1 cellular context compared by ENCODE assay signal in genomic region chr4:52713456-52713937, GRCh38.
TF ChIP-seq lines count a peak whose summit lies in the region.

No MANE protein-coding gene starts in this region.

TF ChIP-seq in K562, 482 proteins besides CTCF, POLR2A, EP300 and RAD21:
- 0 out of 2 replicates have a peak, but pooled peaks have one; percentile 20 for TF ChIP-seq BHLHE40 (IDR thresholded peaks at IDR 0.05; ENCODE audit: low read length)
- TF ChIP-seq EGR1 (conservative IDR thresholded peaks at IDR 0.05): peak; percentile 74
- TF ChIP-seq MAX (CRISPR knock-in tag; IDR thresholded peaks at IDR 0.05): peak; percentile 42; the same call in 1 of the 2 replicates
- TF ChIP-seq ZNF431 (CRISPR knock-in tag; IDR thresholded peaks at IDR 0.05): 0 out of 2 replicates have a peak, but pooled peaks have one; percentile 18
- TF ChIP-seq E2F6 (IDR thresholded peaks at IDR 0.05; ENCODE audit: borderline replicate concordance in 1 of 2, extremely low read depth in 1 of 2, insufficient read depth in 1 of 2, insufficient read length in 1 of 2, low read depth in 1 of 2, low read length in 1 of 2, poor library complexity in 1 of 2, severe bottlenecking in 1 of 2): peak in 1 of 2 experiments; percentile 23
- TF ChIP-seq ZNF76 (CRISPR knock-in tag; IDR thresholded peaks at IDR 0.05; ENCODE audit: borderline replicate concordance): no peak
- no peak for TF ChIP-seq DMBX1 (CRISPR knock-in tag; IDR thresholded peaks at IDR 0.05; ENCODE audit: borderline replicate concordance)
- 0 out of 2 replicates have a peak, but pooled peaks have one; percentile 26 for TF ChIP-seq USF1 (CRISPR knock-in tag; IDR thresholded peaks at IDR 0.05)
- no peak for TF ChIP-seq ZBTB7A (IDR thresholded peaks at IDR 0.05; ENCODE audit: borderline replicate concordance, control insufficient read depth, low read depth, low read length)
- 0 out of 2 replicates have a peak, but pooled peaks have one; percentile 4 for TF ChIP-seq NCOR1 (IDR thresholded peaks at IDR 0.05)
TF ChIP-seq in K562: peak in this region for 7.
